Comparison of ENCODE assay signal across 25 cellular contexts in genomic region chr11:60945295-60945667, GRCh38. TPM values are rescaled to one million over a fixed set of nuclear protein-coding genes. Genes with fewer than 3 reads are reported as not detected.
"Had no signal": no experiment of that assay in that cellular context is flagged by ENCODE, and none has a peak within 500 bp of the region (broad histone marks: within the 10 kb centered on the region; RNA-seq: fewer than 3 reads in every experiment).

No MANE protein-coding gene starts in this region.

- H3K27me3 ChIP-seq: SJCRH30 had no signal

- H3K36me3 Mint-ChIP-seq: brain, WTC11 had no signal

- H3K4me3 Mint-ChIP-seq: activated CD4-positive, alpha-beta memory T cell treated with anti-CD3 and anti-CD28 coated beads, Interleukin-2, amount 10 ng/mL, durations not matched to agents 7 days and 5 days; activated CD4-positive, alpha-beta T cell treated with anti-CD3 and anti-CD28 coated beads, Interleukin-2, amount 10 ng/mL, durations not matched to agents 24 days and 14 days; activated naive CD4-positive, alpha-beta T cell treated with anti-CD3 and anti-CD28 coated beads for 36 hours; activated naive CD8-positive, alpha-beta T cell; activated T-helper 17 cell treated with anti-CD3 and anti-CD28 coated beads, Interleukin-2, amount 50 U/mL, for 72 hours; brain; WTC11 had no signal

- H3K27me3 Mint-ChIP-seq: activated naive CD8-positive, alpha-beta T cell had no signal

- H3K9me3 Mint-ChIP-seq: activated CD4-positive, alpha-beta memory T cell treated with anti-CD3 and anti-CD28 coated beads, Interleukin-2, amount 10 ng/mL, durations not matched to agents 7 days and 5 days; activated CD4-positive, alpha-beta T cell treated with anti-CD3 and anti-CD28 coated beads, Interleukin-2, amount 10 ng/mL, durations not matched to agents 24 days and 14 days; activated naive CD4-positive, alpha-beta T cell treated with anti-CD3 and anti-CD28 coated beads for 36 hours; activated T-helper 17 cell treated with anti-CD3 and anti-CD28 coated beads, Interleukin-2, amount 50 U/mL, for 72 hours; brain; WTC11 had no signal

- H3K4me1 ChIP-seq: SJCRH30 had no signal

- H3K9me3 ChIP-seq: SJCRH30, SK-N-SH had no signal

- ATAC-seq: activated T-helper 17 cell treated with anti-CD3 and anti-CD28 coated beads, Interleukin-2, amount 50 U/mL, for 72 hours; Panc1; Right ventricle myocardium inferior had no signal

- H3K27ac Mint-ChIP-seq: activated CD4-positive, alpha-beta memory T cell treated with anti-CD3 and anti-CD28 coated beads, Interleukin-2, amount 10 ng/mL, durations not matched to agents 7 days and 5 days; activated CD4-positive, alpha-beta T cell treated with anti-CD3 and anti-CD28 coated beads, Interleukin-2, amount 10 ng/mL, durations not matched to agents 24 days and 14 days; activated naive CD4-positive, alpha-beta T cell treated with anti-CD3 and anti-CD28 coated beads for 36 hours; activated naive CD8-positive, alpha-beta T cell; activated T-helper 17 cell treated with anti-CD3 and anti-CD28 coated beads, Interleukin-2, amount 50 U/mL, for 72 hours; WTC11 had no signal

- H3K36me3 ChIP-seq: SJCRH30 had no signal

- H3K4me3 ChIP-seq: SJCRH30 had no signal

- H3K27ac ChIP-seq: SJCRH30 had no signal

- DNase-seq: activated CD4-positive, alpha-beta memory T cell treated with anti-CD3 and anti-CD28 coated beads, Interleukin-2, amount 10 ng/mL, durations not matched to agents 7 days and 5 days; activated CD4-positive, alpha-beta T cell treated with anti-CD3 and anti-CD28 coated beads for 1 hour; activated CD4-positive, alpha-beta T cell treated with anti-CD3 and anti-CD28 coated beads, Interleukin-2, amount 10 ng/mL, durations not matched to agents 24 days and 14 days; activated gamma-delta T cell; activated naive CD4-positive, alpha-beta T cell treated with anti-CD3 and anti-CD28 coated beads for 36 hours; activated T-cell treated with anti-CD3 and anti-CD28 coated beads for 4 hours; activated T-cell treated with anti-CD3 and anti-CD28 coated beads, Interleukin-2, amount 50 U/mL, for 48 hours; amygdala; Kasumi-1; NCI-H1048; NCI-H1930; NCI-H2107; NCI-H345; NCI-H510A; NCI-H526 treated with DMSO at 0.1 percent for 48 hours; SJCRH30; SK-N-SH; T-helper 1 cell had no signal

RNA-seq across cellular contexts. Expression of gene CD6, which starts 26.2 kb away (rescaled TPM):
- total RNA-seq: OCI-LY7, SJCRH30 had no signal
